Comparison of ENCODE assay signal across 1 cellular context in genomic region chr6:148379481-148379880, GRCh38.
TF ChIP-seq lines count a peak whose summit lies in the region.

No MANE protein-coding gene starts in this region.

TF ChIP-seq in H1, 55 proteins besides CTCF, POLR2A, EP300 and RAD21:
- no peak for TF ChIP-seq CHD7 (IDR thresholded peaks at IDR 0.05; ENCODE audit: insufficient replicate concordance, low read length)
- TF ChIP-seq TAF7 (optimal IDR thresholded peaks at IDR 0.05; ENCODE audit: borderline replicate concordance, low read depth, low read length): no peak
- no peak for TF ChIP-seq MAFK (IDR thresholded peaks at IDR 0.05; ENCODE audit: low read depth, low read length)
- TF ChIP-seq SIX5 (IDR thresholded peaks at IDR 0.05; ENCODE audit: low read depth, low read length): no peak
- TF ChIP-seq CTBP2 (IDR thresholded peaks at IDR 0.05; ENCODE audit: borderline replicate concordance, insufficient read depth, insufficient read length, low read length): no peak
- no peak for TF ChIP-seq SUZ12 (IDR thresholded peaks at IDR 0.05; ENCODE audit: low read length)
- TF ChIP-seq SIN3A (conservative IDR thresholded peaks at IDR 0.05 in 1 of 2, IDR thresholded peaks at IDR 0.05 in 1 of 2; ENCODE audit: low read depth in 1 of 2, low read length in 2 of 2): no peak
- no peak for TF ChIP-seq NANOG (IDR thresholded peaks at IDR 0.05; ENCODE audit: insufficient read depth, low read depth, low read length, poor library complexity, severe bottlenecking)
- TF ChIP-seq CBX5 (IDR thresholded peaks at IDR 0.05; ENCODE audit: low read depth, low read length): no peak
- TF ChIP-seq TBP (IDR thresholded peaks at IDR 0.05; ENCODE audit: low read depth, low read length): no peak
- TF ChIP-seq TAF1 (IDR thresholded peaks at IDR 0.05; ENCODE audit: low read depth, low read length): no peak
- no peak for TF ChIP-seq MAX (IDR thresholded peaks at IDR 0.05)
- TF ChIP-seq KDM5A (IDR thresholded peaks at IDR 0.05; ENCODE audit: low read length): no peak
- no peak for TF ChIP-seq SP2 (IDR thresholded peaks at IDR 0.05; ENCODE audit: low read length)
- TF ChIP-seq KDM4A (IDR thresholded peaks at IDR 0.05; ENCODE audit: low read depth, low read length, severe bottlenecking): no peak
- TF ChIP-seq E2F6 (IDR thresholded peaks at IDR 0.05): no peak
- no peak for TF ChIP-seq TCF12 (IDR thresholded peaks at IDR 0.05; ENCODE audit: low read depth, low read length)
- no peak for TF ChIP-seq HDAC6 (IDR thresholded peaks at IDR 0.05; ENCODE audit: low read depth, low read length)
- no peak for TF ChIP-seq SAP30 (IDR thresholded peaks at IDR 0.05; ENCODE audit: insufficient read depth, insufficient replicate concordance, low read length)
- TF ChIP-seq ATF3 (IDR thresholded peaks at IDR 0.05; ENCODE audit: insufficient read depth, low read depth, low read length): no peak
